10 cellular contexts compared by ENCODE assay signal in genomic region chr4:77126844-77127614, GRCh38. TPM values are rescaled to one million over a fixed set of nuclear protein-coding genes. Genes with fewer than 3 reads are reported as not detected.
A peak's percentile ranks its signal among the peaks of the same experiment; 100 is the strongest.
DNase-seq lines count a peak whose midpoint lies in the region; ATAC-seq and TF ChIP-seq lines count a peak whose summit lies in the region.
"Had no signal": no experiment of that assay in that cellular context is flagged by ENCODE, and none has a peak within 500 bp of the region (broad histone marks: within the 10 kb centered on the region; RNA-seq: fewer than 3 reads in every experiment).

No MANE protein-coding gene starts in this region.

- no peak overlapping the region for H3K9ac ChIP-seq in mammary epithelial cell (ENCODE audit: insufficient read depth, low read length)

- no peaks in the 10 kb centered on the region for H3K4me1 ChIP-seq in CD8-positive, alpha-beta memory T cell (ENCODE audit: insufficient read depth, low read length)
- H3K4me1 ChIP-seq in mammary epithelial cell (ENCODE audit: insufficient read depth, low read length), result no peaks in the 10 kb centered on the region

- peaks cover 0 to 3% (median 0%) of the 10 kb centered on the region in 5 donors for H3K9me3 Mint-ChIP-seq in CD8-positive, alpha-beta memory T cell
- peaks cover 19% of the 10 kb centered on the region for H3K9me3 Mint-ChIP-seq in WTC11
- H3K9me3 Mint-ChIP-seq: stimulated activated effector memory CD8-positive, alpha-beta T cell treated with anti-CD3 and anti-CD28 coated beads, Interleukin-12 subunit alpha, Interleukin-12 subunit beta, amount 100 ng/mL, for 72 hours had no signal

- POLR2A ChIA-PET in CD8-positive, alpha-beta memory T cell (lab: Charles Lee), result no interaction called here
- POLR2A ChIA-PET in WTC11 (lab: Charles Lee), result interaction anchor here (0.6 kb wide), 1 partner anchor 23 kb away, joined by 3 read pairs; no protein-coding TSS in a partner anchor

- H3K4me1 Mint-ChIP-seq in CD8-positive, alpha-beta memory T cell, result peaks cover 5 to 18% (median 11%) of the 10 kb centered on the region in 3 donors
- peaks cover 40% of the 10 kb centered on the region for H3K4me1 Mint-ChIP-seq in WTC11

- H3K27me3 ChIP-seq in CD8-positive, alpha-beta memory T cell (ENCODE audit: insufficient read depth, low read length, poor library complexity, severe bottlenecking), result peaks cover 3% of the 10 kb centered on the region
- peaks cover 4% of the 10 kb centered on the region for H3K27me3 ChIP-seq in mammary epithelial cell (ENCODE audit: insufficient read depth, low read length)

- H3K4me3 Mint-ChIP-seq in CD8-positive, alpha-beta memory T cell, result peak overlapping the region in 1 of 7 donors; percentile 0
- no peak overlapping the region for H3K4me3 Mint-ChIP-seq in WTC11
- H3K4me3 Mint-ChIP-seq: brain; stimulated activated effector memory CD8-positive, alpha-beta T cell treated with anti-CD3 and anti-CD28 coated beads, Interleukin-12 subunit alpha, Interleukin-12 subunit beta, amount 100 ng/mL, for 72 hours had no signal

- CTCF ChIA-PET in CD8-positive, alpha-beta memory T cell (lab: Charles Lee), result no interaction called here
- CTCF ChIA-PET in mammary epithelial cell (lab: Charles Lee; ENCODE audit: low non-redundant PET), result interaction anchor here (0.6 kb wide), 1 partner anchor 225 kb away, joined by 3 read pairs; no protein-coding TSS in a partner anchor
- CTCF ChIA-PET in WTC11 (lab: Charles Lee), result interaction anchor here (1.3 to 1.7 kb wide), 3 partner anchors 32 to 76 kb away, joined by 4 to 8 read pairs (median 5); no protein-coding TSS in a partner anchor

- H2AFZ ChIP-seq in mammary epithelial cell (ENCODE audit: low read depth, low read length), result no peak overlapping the region

- no peaks in the 10 kb centered on the region for H3K36me3 Mint-ChIP-seq in CD8-positive, alpha-beta memory T cell
- no peaks in the 10 kb centered on the region for H3K36me3 Mint-ChIP-seq in WTC11
- H3K36me3 Mint-ChIP-seq: brain; stimulated activated effector memory CD8-positive, alpha-beta T cell treated with anti-CD3 and anti-CD28 coated beads, Interleukin-12 subunit alpha, Interleukin-12 subunit beta, amount 100 ng/mL, for 72 hours had no signal

- H3K27me3 Mint-ChIP-seq in CD8-positive, alpha-beta memory T cell, result peaks cover 7 to 28% of the 10 kb centered on the region in 2 donors
- H3K27me3 Mint-ChIP-seq in WTC11 (ENCODE audit: low read depth), result no peaks in the 10 kb centered on the region; the same call in 1 of the 2 replicates
- H3K27me3 Mint-ChIP-seq: brain had no signal

- BruUV-seq in mammary epithelial cell (replicated peaks; lab: Mats Ljungman, UMichigan), result no TSS peak

- dilution Hi-C loops in mammary epithelial cell (cut with HindIII; ENCODE audit: low sequenced_read_pairs), result no loop called here

- H3K27ac Mint-ChIP-seq in CD8-positive, alpha-beta memory T cell, result peak overlapping the region in 6 of 8 donors; percentile 3 to 78 (median 57)
- no peak overlapping the region for H3K27ac Mint-ChIP-seq in WTC11
- H3K27ac Mint-ChIP-seq: stimulated activated effector memory CD8-positive, alpha-beta T cell treated with anti-CD3 and anti-CD28 coated beads, Interleukin-12 subunit alpha, Interleukin-12 subunit beta, amount 100 ng/mL, for 72 hours had no signal

- no peak overlapping the region for H3K4me3 ChIP-seq in CD8-positive, alpha-beta memory T cell (ENCODE audit: low read length)
- H3K4me3 ChIP-seq in mammary epithelial cell (replicated peaks in 1 of 3; ENCODE audit: insufficient read depth in 1 of 3, low read depth in 2 of 3, low read length in 3 of 3), result no peak overlapping the region

- H4K20me1 ChIP-seq in mammary epithelial cell (ENCODE audit: insufficient read depth, low read length), result no peaks in the 10 kb centered on the region

- H3K36me3 ChIP-seq in CD8-positive, alpha-beta memory T cell (ENCODE audit: insufficient read depth, low read length), result no peaks in the 10 kb centered on the region
- no peaks in the 10 kb centered on the region for H3K36me3 ChIP-seq in mammary epithelial cell (ENCODE audit: insufficient read depth, low read length)

- no peak overlapping the region for H3K27ac ChIP-seq in CD8-positive, alpha-beta memory T cell (ENCODE audit: low read depth, low read length)
- H3K27ac ChIP-seq in mammary epithelial cell (ENCODE audit: insufficient read depth, low read depth, low read length), result no peak overlapping the region

- 86% methylated on average over 4 of the region's 4 CpGs for WGBS in mammary epithelial cell (ENCODE audit: low coverage, missing lambda C conversion rate)

- TF ChIP-seq CTCF in mammary epithelial cell (conservative IDR thresholded peaks at IDR 0.05 in 1 of 2, IDR thresholded peaks at IDR 0.05 in 1 of 2; ENCODE audit: extremely low read depth in 1 of 2, insufficient read depth in 1 of 2, low read depth in 1 of 2, low read length in 2 of 2), result no peak
- no peak for TF ChIP-seq CTCF in WTC11 (IDR thresholded peaks at IDR 0.05)

- H3K4me2 ChIP-seq in mammary epithelial cell (ENCODE audit: insufficient read depth, low read depth, low read length), result no peak overlapping the region

- intact Hi-C loops in mammary epithelial cell (cut with micrococcal nuclease), result no loop called here

- no peaks in the 10 kb centered on the region for H3K79me2 ChIP-seq in mammary epithelial cell (ENCODE audit: insufficient read depth, low read length)

- in situ Hi-C loops in mammary epithelial cell (cut with MboI; ENCODE audit: low sequenced_read_pairs in 2 of 2), result no loop called here

- ATAC-seq in GM21515 (IDR thresholded peaks at IDR 0.05; ENCODE audit: unreplicated experiment) (peak; percentile 76), HG03565 (IDR thresholded peaks at IDR 0.05; ENCODE audit: unreplicated experiment) (peak; percentile 94), esophagus mucosa (peak; percentile 63), WTC11 (no peak)
- ATAC-seq: stimulated activated effector memory CD8-positive, alpha-beta T cell treated with anti-CD3 and anti-CD28 coated beads, Interleukin-12 subunit alpha, Interleukin-12 subunit beta, amount 100 ng/mL, for 72 hours had no signal

- DNase-seq in CD8-positive, alpha-beta memory T cell, result no peak
- DNase-seq in mammary epithelial cell (no peak), WTC11 (ENCODE audit: low spot score) (no peak), NCI-H1105 treated with DMSO at 0.1 percent for 48 hours (lab: John Stamatoyannopoulos, UW) (no peak), amniotic stem cell (lab: John Stamatoyannopoulos, UW) (no peak)

- no peaks in the 10 kb centered on the region for H3K9me3 ChIP-seq in CD8-positive, alpha-beta memory T cell (ENCODE audit: low read length)
- no peaks in the 10 kb centered on the region for H3K9me3 ChIP-seq in mammary epithelial cell (replicated peaks; ENCODE audit: insufficient read depth, low read length)

TF ChIP-seq in WTC11, 78 proteins besides CTCF, POLR2A, EP300 and RAD21 (continues in another document):
- no peak for TF ChIP-seq ZNF219 (CRISPR knock-in tag; IDR thresholded peaks at IDR 0.05; ENCODE audit: borderline replicate concordance)
- TF ChIP-seq ZSCAN18 (CRISPR knock-in tag; IDR thresholded peaks at IDR 0.05), result no peak
- TF ChIP-seq USF2 (CRISPR knock-in tag; IDR thresholded peaks at IDR 0.05), result no peak
- TF ChIP-seq ZNF263 (CRISPR knock-in tag; IDR thresholded peaks at IDR 0.05; ENCODE audit: low read depth), result no peak
- TF ChIP-seq JUN (CRISPR knock-in tag; IDR thresholded peaks at IDR 0.05), result no peak
- TF ChIP-seq STAT6 (CRISPR knock-in tag; conservative IDR thresholded peaks at IDR 0.05; ENCODE audit: low read depth), result no peak

RNA-seq across cellular contexts. Expression of gene CCNG2, which starts 30.0 kb away (rescaled TPM):
- 1 to 10 TPM; 3.7 to 4.0 TPM for total RNA-seq in CD8-positive, alpha-beta memory T cell
- polyA plus RNA-seq in CD8-positive, alpha-beta memory T cell, result 23.9 TPM
- total RNA-seq in esophagus mucosa, result 70.4 TPM
- 10 to 100 TPM; 45.8 to 80.2 TPM for total RNA-seq in mammary epithelial cell
- 24.2 TPM for polyA plus RNA-seq in mammary epithelial cell
- 53.7 TPM for polyA minus RNA-seq in mammary epithelial cell
- 18.9 to 20.8 TPM (median 20.4 TPM) in 3 replicates for total RNA-seq in WTC11 (2021)

RNA-seq across cellular contexts. Expression of gene CCNI, which starts 51.2 kb away (rescaled TPM):
- total RNA-seq in CD8-positive, alpha-beta memory T cell, result 100 to 1,000 TPM; 191 to 206 TPM
- 325 TPM for polyA plus RNA-seq in CD8-positive, alpha-beta memory T cell
- 155 TPM for total RNA-seq in esophagus mucosa
- 100 to 1,000 TPM; 177 to 250 TPM for total RNA-seq in mammary epithelial cell
- polyA plus RNA-seq in mammary epithelial cell, result 206 TPM
- polyA minus RNA-seq in mammary epithelial cell, result 499 TPM
- 213 to 253 TPM (median 248 TPM) in 3 replicates for total RNA-seq in WTC11 (2021)
